19 cellular contexts compared by ENCODE assay signal in the genomic region with DNA sequence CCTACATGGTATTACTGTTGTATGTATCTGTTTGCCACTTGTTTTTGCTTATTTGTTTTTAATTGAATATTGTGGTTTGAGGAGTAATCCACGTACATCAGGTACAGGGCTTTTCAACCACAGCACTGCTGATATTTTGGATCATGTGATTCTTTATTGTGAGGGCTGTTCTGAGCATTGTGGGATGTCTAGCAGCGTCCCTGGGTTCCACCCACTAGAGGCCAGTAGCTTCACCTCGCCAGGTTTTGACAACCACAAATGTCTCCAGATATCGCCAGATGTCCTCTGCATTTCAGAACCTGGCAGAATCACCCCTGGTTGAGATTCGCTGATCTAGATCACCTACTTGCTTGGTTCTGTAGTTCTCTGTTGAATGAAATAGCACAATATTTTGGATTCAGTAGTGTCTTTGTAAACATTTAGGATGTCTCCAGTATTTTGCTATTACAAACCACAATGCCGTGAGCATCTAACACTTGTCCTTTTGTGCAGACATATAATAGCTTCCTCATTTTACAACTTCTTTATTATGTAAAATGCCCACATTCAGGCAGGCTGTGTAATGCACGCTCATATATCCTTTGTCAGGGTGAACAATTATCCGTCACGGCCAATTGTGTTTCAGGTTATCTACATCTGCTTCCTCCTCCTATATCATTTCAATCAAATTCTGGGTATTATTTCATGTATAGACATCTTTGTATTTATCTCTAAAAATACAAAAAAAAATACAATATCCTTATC.
DNase-seq lines count a peak whose midpoint lies in the region; ATAC-seq and TF ChIP-seq lines count a peak whose summit lies in the region.
"Had no signal": no experiment of that assay in that cellular context is flagged by ENCODE, and none has a peak within 500 bp of the region (broad histone marks: within the 10 kb centered on the region; RNA-seq: fewer than 3 reads in every experiment).

No MANE protein-coding gene starts in this region.

- no peaks in the 10 kb centered on the region for H3K9me3 ChIP-seq in HAP-1
- H3K9me3 ChIP-seq in iPS-15b (ENCODE audit: control insufficient read depth, insufficient read depth, low read length), result no peaks in the 10 kb centered on the region
- H3K9me3 ChIP-seq in heart right ventricle, result peaks cover 0 to 12% (median 0%) of the 10 kb centered on the region in 11 donors

- no peaks in the 10 kb centered on the region for H3K36me3 ChIP-seq in HAP-1 (replicated peaks)
- no peaks in the 10 kb centered on the region for H3K36me3 ChIP-seq in iPS-15b (ENCODE audit: control insufficient read depth, insufficient read depth, low read length)
- peaks cover 0 to 15% (median 0%) of the 10 kb centered on the region in 9 donors for H3K36me3 ChIP-seq in heart right ventricle

- TF ChIP-seq CTCF in heart right ventricle (IDR thresholded peaks at IDR 0.05), result no peak

- in situ Hi-C loops in HAP-1 (cut with MboI; ENCODE audit: low sequenced_read_pairs), result no loop called here

- ATAC-seq in GM18861 (IDR thresholded peaks at IDR 0.05; ENCODE audit: unreplicated experiment) (no peak), heart right ventricle (no peak)
- ATAC-seq: stimulated activated naive CD8-positive, alpha-beta T cell treated with anti-CD3 and anti-CD28 coated beads, Interleukin-15, Interleukin-2, amounts not matched to agents 100 U/mL and 50 U/mL, for 24 hours had no signal

- H3K27me3 ChIP-seq in HAP-1 (ENCODE audit: low read depth), result no peaks in the 10 kb centered on the region
- H3K27me3 ChIP-seq in iPS-15b (ENCODE audit: control insufficient read depth, insufficient read depth, low read length), result no peaks in the 10 kb centered on the region
- no peaks in the 10 kb centered on the region for H3K27me3 ChIP-seq in heart right ventricle
- H3K27me3 ChIP-seq: esophagus muscularis mucosa had no signal

- intact Hi-C loops in heart right ventricle (cut with DNase I), result no loop called here

- peak in 2 of 3 experiments; percentile 5 to 22 for DNase-seq in NCI-H1417 (lab: John Stamatoyannopoulos, UW)
- DNase-seq in NCI-H1417 treated with DMSO at 0.1 percent for 48 hours (lab: John Stamatoyannopoulos, UW), result no peak
- peak; percentile 12 to 21 for DNase-seq in HAP-1 (ENCODE audit: low spot score in 2 of 2)
- peak; percentile 42 for DNase-seq in NCI-H748 treated with DMSO at 0.1 percent for 48 hours (lab: John Stamatoyannopoulos, UW)
- DNase-seq in heart right ventricle, result no peak
- DNase-seq in glomerular visceral epithelial cell (ENCODE audit: extremely low spot score), result no peak
- DNase-seq: activated CD4-positive, alpha-beta T cell treated with anti-CD3 and anti-CD28 coated beads, Interleukin-2, amount 10 ng/mL, durations not matched to agents 7 days and 5 days; activated naive CD4-positive, alpha-beta T cell treated with Interleukin-2 at 50 U/mL for 16 hours; anterior cingulate cortex; CD4-positive, CD25-positive, alpha-beta regulatory T cell; central memory CD4-positive, alpha-beta T cell; GOT3; NCI-H774; stimulated activated CD4-positive, alpha-beta T cell treated with anti-CD3 and anti-CD28 coated beads, Interleukin-1b, Interleukin-23, amount 100 ng/mL, for 48 hours; stimulated activated naive CD8-positive, alpha-beta T cell treated with anti-CD3 and anti-CD28 coated beads, Interleukin-15, Interleukin-2, amounts not matched to agents 100 U/mL and 50 U/mL, for 24 hours; SW 1271 had no signal

- H3K4me1 ChIP-seq in HAP-1 (no peaks in the 10 kb centered on the region), iPS-15b (ENCODE audit: control insufficient read depth, insufficient read depth, low read length) (no peaks in the 10 kb centered on the region), heart right ventricle (peaks cover 0 to 12% (median 0%) of the 10 kb centered on the region in 9 donors)

- 92 to 93% methylated on average over 9 of the region's 9 CpGs for WGBS in heart right ventricle, 2 donors

- H3K9ac ChIP-seq in iPS-15b (ENCODE audit: low read depth, low read length), result peak overlapping the region; percentile 12

- H3K27ac ChIP-seq in heart right ventricle, result no peak overlapping the region
- H3K27ac ChIP-seq: esophagus muscularis mucosa had no signal

- H3K4me3 ChIP-seq in HAP-1, result no peak overlapping the region
- H3K4me3 ChIP-seq in iPS-15b (ENCODE audit: low read depth, low read length), result no peak overlapping the region
- no peak overlapping the region for H3K4me3 ChIP-seq in heart right ventricle
- H3K4me3 ChIP-seq: esophagus muscularis mucosa had no signal

Comparison
In these comparisons a context has a peak if more than half of its experiments do, and no peak if none do; other contexts are left out.
1. DNase-seq: peak in NCI-H1417 (2 of 3), HAP-1 (2 of 2) and NCI-H748 treated with DMSO at 0.1 percent for 48 hours (single experiment); none in NCI-H1417 treated with DMSO at 0.1 percent for 48 hours (single experiment), heart right ventricle (0 of 2) and glomerular visceral epithelial cell (single experiment).